Comparison of ENCODE assay signal across 8 cellular contexts in genomic region chr5:154754460-154755360, GRCh38. TPM values are rescaled to one million over a fixed set of nuclear protein-coding genes. Genes with fewer than 3 reads are reported as not detected.
A peak's percentile ranks its signal among the peaks of the same experiment; 100 is the strongest.
DNase-seq lines count a peak whose midpoint lies in the region; ATAC-seq and TF ChIP-seq lines count a peak whose summit lies in the region.

No MANE protein-coding gene starts in this region.

- H3K4me3 Mint-ChIP-seq in activated naive CD8-positive, alpha-beta T cell treated with anti-CD3 and anti-CD28 coated beads for 36 hours, result peak overlapping the region; percentile 91
- peak overlapping the region; percentile 70 for H3K4me3 Mint-ChIP-seq in glutamatergic neuron (ENCODE audit: unreplicated experiment)

- H3K9me3 ChIP-seq in osteoblast (ENCODE audit: low read depth, low read length), result no peaks in the 10 kb centered on the region
- no peaks in the 10 kb centered on the region for H3K9me3 ChIP-seq in thoracic aorta

- H3K4me2 ChIP-seq in osteoblast (ENCODE audit: insufficient read depth, low read length), result peak overlapping the region; percentile 75

- H3K79me2 ChIP-seq in osteoblast (ENCODE audit: insufficient read depth, low read length), result peaks cover 46% of the 10 kb centered on the region

- ATAC-seq in HG02642 (IDR thresholded peaks at IDR 0.05; ENCODE audit: poor library complexity, unreplicated experiment), result peak; percentile 89
- ATAC-seq in SK-N-SH treated with all-trans-retinoic acid at 6 μM for 48 hours, result peak; percentile 92
- ATAC-seq in thoracic aorta (ENCODE audit: insufficient number of reproducible peaks, low FRiP score, low read depth), result peak; percentile 82

- peaks cover 26% of the 10 kb centered on the region for H3K36me3 Mint-ChIP-seq in activated naive CD8-positive, alpha-beta T cell treated with anti-CD3 and anti-CD28 coated beads for 36 hours
- no peaks in the 10 kb centered on the region for H3K36me3 Mint-ChIP-seq in glutamatergic neuron (ENCODE audit: unreplicated experiment)

- H3K4me1 ChIP-seq in osteoblast (ENCODE audit: insufficient read depth, low read length) (peaks cover 39% of the 10 kb centered on the region), thoracic aorta (ENCODE audit: control insufficient read depth in 1 of 2, low read depth in 2 of 2) (peaks cover 13 to 35% of the 10 kb centered on the region in 2 donors)

- H3K4me1 Mint-ChIP-seq in activated naive CD8-positive, alpha-beta T cell treated with anti-CD3 and anti-CD28 coated beads for 36 hours, result peaks cover 41% of the 10 kb centered on the region
- H3K4me1 Mint-ChIP-seq in glutamatergic neuron (ENCODE audit: low read depth, unreplicated experiment), result peaks cover 13% of the 10 kb centered on the region

- H3K4me3 ChIP-seq in osteoblast (ENCODE audit: insufficient read depth, low read length) (peak overlapping the region; percentile 82), thoracic aorta (peak overlapping the region; percentile 91)

- H4K20me1 ChIP-seq in osteoblast (ENCODE audit: insufficient read depth, low read length), result peaks cover 26% of the 10 kb centered on the region

- H3K27ac Mint-ChIP-seq in activated naive CD8-positive, alpha-beta T cell treated with anti-CD3 and anti-CD28 coated beads for 36 hours, result peak overlapping the region; percentile 99
- H3K27ac Mint-ChIP-seq in glutamatergic neuron (ENCODE audit: unreplicated experiment), result peak overlapping the region; percentile 75

- TF ChIP-seq CTCF in GM12872 (IDR thresholded peaks at IDR 0.05; ENCODE audit: insufficient read depth, low read depth, low read length) (peak; percentile 44), glutamatergic neuron (IDR thresholded peaks at IDR 0.05; ENCODE audit: partially characterized antibody, unreplicated experiment) (peak; percentile 48), osteoblast (IDR thresholded peaks at IDR 0.05; ENCODE audit: extremely low read depth, low read depth, low read length) (peak; percentile 37), thoracic aorta (IDR thresholded peaks at IDR 0.05) (peak; percentile 23)

- no peaks in the 10 kb centered on the region for H3K27me3 ChIP-seq in osteoblast (ENCODE audit: insufficient read depth, low read length)
- H3K27me3 ChIP-seq in thoracic aorta (replicated peaks; ENCODE audit: insufficient read depth), result no peaks in the 10 kb centered on the region

- peak; percentile 95 for DNase-seq in NCI-H1092 treated with DMSO at 0.1 percent for 48 hours (lab: John Stamatoyannopoulos, UW)
- peak; percentile 99 for DNase-seq in activated naive CD8-positive, alpha-beta T cell treated with anti-CD3 and anti-CD28 coated beads for 36 hours
- DNase-seq in glutamatergic neuron, result peak; percentile 99
- peak; percentile 99 for DNase-seq in osteoblast (ENCODE audit: insufficient read length, low spot score, missing footprints)
- DNase-seq in thoracic aorta (ENCODE audit: low spot score), result peak; percentile 100

- H3K27ac ChIP-seq in osteoblast (ENCODE audit: low read depth, low read length) (peak overlapping the region; percentile 93), thoracic aorta (peak overlapping the region; percentile 94 to 95)

- no peaks in the 10 kb centered on the region for H3K27me3 Mint-ChIP-seq in activated naive CD8-positive, alpha-beta T cell treated with anti-CD3 and anti-CD28 coated beads for 36 hours
- peaks cover 11% of the 10 kb centered on the region for H3K27me3 Mint-ChIP-seq in glutamatergic neuron (ENCODE audit: unreplicated experiment)

- no peaks in the 10 kb centered on the region for H3K9me3 Mint-ChIP-seq in activated naive CD8-positive, alpha-beta T cell treated with anti-CD3 and anti-CD28 coated beads for 36 hours
- peaks cover 11% of the 10 kb centered on the region for H3K9me3 Mint-ChIP-seq in glutamatergic neuron (ENCODE audit: unreplicated experiment)

- peak overlapping the region; percentile 84 for H2AFZ ChIP-seq in osteoblast (ENCODE audit: low read length)

- H3K36me3 ChIP-seq in osteoblast (ENCODE audit: insufficient read depth, low read length) (no peaks in the 10 kb centered on the region), thoracic aorta (no peaks in the 10 kb centered on the region)

TF ChIP-seq in SK-N-SH treated with all-trans-retinoic acid at 6 μM for 48 hours, 23 proteins besides CTCF, POLR2A, EP300 and RAD21 (continues in another document):
- TF ChIP-seq ESRRG (CRISPR knock-in tag; IDR thresholded peaks at IDR 0.05) (0 out of 2 replicates have a peak, but pooled peaks have one; percentile 37), CSDC2 (CRISPR knock-in tag; IDR thresholded peaks at IDR 0.05) (0 out of 2 replicates have a peak, but pooled peaks have one; percentile 20), ZFP3 (CRISPR knock-in tag; IDR thresholded peaks at IDR 0.05) (no peak), ZFP30 (CRISPR knock-in tag; IDR thresholded peaks at IDR 0.05) (0 out of 2 replicates have a peak, but pooled peaks have one; percentile 4), OSR1 (CRISPR knock-in tag; IDR thresholded peaks at IDR 0.05) (no peak), TCF4 (CRISPR knock-in tag; IDR thresholded peaks at IDR 0.05; ENCODE audit: borderline replicate concordance) (no peak), PATZ1 (CRISPR knock-in tag; IDR thresholded peaks at IDR 0.05; ENCODE audit: borderline replicate concordance) (peak; percentile 90), PPARA (CRISPR knock-in tag; IDR thresholded peaks at IDR 0.05; ENCODE audit: borderline replicate concordance) (no peak), CREB5 (CRISPR knock-in tag; IDR thresholded peaks at IDR 0.05; ENCODE audit: low read depth) (no peak), GLIS3 (CRISPR knock-in tag; IDR thresholded peaks at IDR 0.05) (no peak)
- TF ChIP-seq, protein P1, sequence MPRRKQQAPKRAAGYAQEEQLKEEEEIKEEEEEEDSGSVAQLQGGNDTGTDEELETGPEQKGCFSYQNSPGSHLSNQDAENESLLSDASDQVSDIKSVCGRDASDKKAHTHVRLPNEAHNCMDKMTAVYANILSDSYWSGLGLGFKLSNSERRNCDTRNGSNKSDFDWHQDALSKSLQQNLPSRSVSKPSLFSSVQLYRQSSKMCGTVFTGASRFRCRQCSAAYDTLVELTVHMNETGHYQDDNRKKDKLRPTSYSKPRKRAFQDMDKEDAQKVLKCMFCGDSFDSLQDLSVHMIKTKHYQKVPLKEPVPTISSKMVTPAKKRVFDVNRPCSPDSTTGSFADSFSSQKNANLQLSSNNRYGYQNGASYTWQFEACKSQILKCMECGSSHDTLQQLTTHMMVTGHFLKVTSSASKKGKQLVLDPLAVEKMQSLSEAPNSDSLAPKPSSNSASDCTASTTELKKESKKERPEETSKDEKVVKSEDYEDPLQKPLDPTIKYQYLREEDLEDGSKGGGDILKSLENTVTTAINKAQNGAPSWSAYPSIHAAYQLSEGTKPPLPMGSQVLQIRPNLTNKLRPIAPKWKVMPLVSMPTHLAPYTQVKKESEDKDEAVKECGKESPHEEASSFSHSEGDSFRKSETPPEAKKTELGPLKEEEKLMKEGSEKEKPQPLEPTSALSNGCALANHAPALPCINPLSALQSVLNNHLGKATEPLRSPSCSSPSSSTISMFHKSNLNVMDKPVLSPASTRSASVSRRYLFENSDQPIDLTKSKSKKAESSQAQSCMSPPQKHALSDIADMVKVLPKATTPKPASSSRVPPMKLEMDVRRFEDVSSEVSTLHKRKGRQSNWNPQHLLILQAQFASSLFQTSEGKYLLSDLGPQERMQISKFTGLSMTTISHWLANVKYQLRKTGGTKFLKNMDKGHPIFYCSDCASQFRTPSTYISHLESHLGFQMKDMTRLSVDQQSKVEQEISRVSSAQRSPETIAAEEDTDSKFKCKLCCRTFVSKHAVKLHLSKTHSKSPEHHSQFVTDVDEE (CRISPR knock-in tag; IDR thresholded peaks at IDR 0.05), result peak; percentile 67; the same call in 1 of the 2 replicates
- TF ChIP-seq, protein P2, sequence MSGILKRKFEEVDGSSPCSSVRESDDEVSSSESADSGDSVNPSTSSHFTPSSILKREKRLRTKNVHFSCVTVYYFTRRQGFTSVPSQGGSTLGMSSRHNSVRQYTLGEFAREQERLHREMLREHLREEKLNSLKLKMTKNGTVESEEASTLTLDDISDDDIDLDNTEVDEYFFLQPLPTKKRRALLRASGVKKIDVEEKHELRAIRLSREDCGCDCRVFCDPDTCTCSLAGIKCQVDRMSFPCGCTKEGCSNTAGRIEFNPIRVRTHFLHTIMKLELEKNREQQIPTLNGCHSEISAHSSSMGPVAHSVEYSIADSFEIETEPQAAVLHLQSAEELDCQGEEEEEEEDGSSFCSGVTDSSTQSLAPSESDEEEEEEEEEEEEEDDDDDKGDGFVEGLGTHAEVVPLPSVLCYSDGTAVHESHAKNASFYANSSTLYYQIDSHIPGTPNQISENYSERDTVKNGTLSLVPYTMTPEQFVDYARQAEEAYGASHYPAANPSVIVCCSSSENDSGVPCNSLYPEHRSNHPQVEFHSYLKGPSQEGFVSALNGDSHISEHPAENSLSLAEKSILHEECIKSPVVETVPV (CRISPR knock-in tag; IDR thresholded peaks at IDR 0.05), result no peak

RNA-seq across cellular contexts. Expression of gene LARP1, which starts 0.5 kb away (rescaled TPM):
- total RNA-seq in activated naive CD8-positive, alpha-beta T cell treated with anti-CD3 and anti-CD28 coated beads for 36 hours, result 100 to 1,000 TPM; 285 to 292 TPM
- total RNA-seq in glutamatergic neuron (ENCODE audit: unreplicated experiment), result 199 TPM
- 115 and 124 TPM in 2 replicates for total RNA-seq in osteoblast
- 100 to 1,000 TPM in 1 of 2 donors, 10 to 100 TPM in 1; 99.8 to 129 TPM for total RNA-seq in thoracic aorta

Comparison
In these comparisons a context has a peak if more than half of its experiments do, and no peak if none do; other contexts are left out.
1. Peak in every context shown above with its lines: DNase-seq, ATAC-seq, H3K4me3 ChIP-seq and H3K27ac ChIP-seq.